In genomic region chr4:109576462-109576861, GRCh38 we compare ENCODE assay signal across 16 cellular contexts. TPM values are rescaled to one million over a fixed set of nuclear protein-coding genes. Genes with fewer than 3 reads are reported as not detected.
DNase-seq lines count a peak whose midpoint lies in the region; ATAC-seq lines count a peak whose summit lies in the region.
"Had no signal": no experiment of that assay in that cellular context is flagged by ENCODE, and none has a peak within 500 bp of the region (broad histone marks: within the 10 kb centered on the region; RNA-seq: fewer than 3 reads in every experiment).

No MANE protein-coding gene starts in this region.

- ATAC-seq in T-helper 17 cell (no peak), GM21360 (IDR thresholded peaks at IDR 0.05; ENCODE audit: unreplicated experiment) (no peak)
- ATAC-seq: HCT116 had no signal

- peaks cover 5% of the 10 kb centered on the region for H3K36me3 Mint-ChIP-seq in T-helper 17 cell (ENCODE audit: low read depth)

- H3K4me1 Mint-ChIP-seq in T-helper 17 cell, result peaks cover 43% of the 10 kb centered on the region

- DNase-seq in DMS153 (lab: John Stamatoyannopoulos, UW), result peak; percentile 56
- peak; percentile 86 to 89 for DNase-seq in Kasumi-1 (lab: John Stamatoyannopoulos, UW)
- no peak for DNase-seq in T-helper 17 cell
- peak; percentile 42 for DNase-seq in iris pigment epithelial cell (ENCODE audit: low read depth)
- DNase-seq in mucosa of gallbladder (ENCODE audit: low spot score), result no peak
- DNase-seq in NCI-H2227 (lab: John Stamatoyannopoulos, UW; ENCODE audit: unreplicated experiment), result no peak
- no peak for DNase-seq in activated CD4-positive, alpha-beta T cell treated with anti-CD3 and anti-CD28 coated beads, Interleukin-2, amount 50 U/mL, for 48 hours
- DNase-seq: activated T-cell treated with anti-CD3 and anti-CD28 coated beads, Interleukin-2, amount 50 U/mL, for 24 hours; dorsolateral prefrontal cortex; GF-D8; NCI-H2029 treated with DMSO at 0.1 percent for 48 hours; nucleus accumbens; T-helper 1 cell; testis had no signal

- H3K27ac Mint-ChIP-seq in T-helper 17 cell, result peak overlapping the region; percentile 62
- H3K27ac Mint-ChIP-seq: activated T-cell treated with anti-CD3 and anti-CD28 coated beads, Interleukin-2, amount 50 U/mL, for 24 hours had no signal

- H3K9me3 ChIP-seq in T-helper 17 cell (ENCODE audit: control insufficient read depth, low read length, poor library complexity, severe bottlenecking), result no peaks in the 10 kb centered on the region
- H3K9me3 ChIP-seq: testis had no signal

- no peak overlapping the region for H3K4me3 Mint-ChIP-seq in T-helper 17 cell
- H3K4me3 Mint-ChIP-seq: activated T-cell treated with anti-CD3 and anti-CD28 coated beads, Interleukin-2, amount 50 U/mL, for 24 hours had no signal

- no peaks in the 10 kb centered on the region for H3K27me3 Mint-ChIP-seq in T-helper 17 cell
- H3K27me3 Mint-ChIP-seq: activated T-cell treated with anti-CD3 and anti-CD28 coated beads, Interleukin-2, amount 50 U/mL, for 24 hours had no signal

RNA-seq across cellular contexts. Expression of gene MCUB, which starts 16.4 kb away (rescaled TPM):
- total RNA-seq in T-helper 17 cell, result 10 to 100 TPM; 81.0 to 90.0 TPM
- 11.0 TPM for total RNA-seq in mucosa of gallbladder

Comparison
In these comparisons a context has a peak if more than half of its experiments do, and no peak if none do; other contexts are left out.
1. DNase-seq: peak in DMS153 (single experiment), Kasumi-1 (2 of 2) and iris pigment epithelial cell (single experiment); none in T-helper 17 cell (0 of 3), mucosa of gallbladder (single experiment), NCI-H2227 (single experiment) and activated CD4-positive, alpha-beta T cell treated with anti-CD3 and anti-CD28 coated beads, Interleukin-2, amount 50 U/mL, for 48 hours (0 of 2).